In the genomic region with DNA sequence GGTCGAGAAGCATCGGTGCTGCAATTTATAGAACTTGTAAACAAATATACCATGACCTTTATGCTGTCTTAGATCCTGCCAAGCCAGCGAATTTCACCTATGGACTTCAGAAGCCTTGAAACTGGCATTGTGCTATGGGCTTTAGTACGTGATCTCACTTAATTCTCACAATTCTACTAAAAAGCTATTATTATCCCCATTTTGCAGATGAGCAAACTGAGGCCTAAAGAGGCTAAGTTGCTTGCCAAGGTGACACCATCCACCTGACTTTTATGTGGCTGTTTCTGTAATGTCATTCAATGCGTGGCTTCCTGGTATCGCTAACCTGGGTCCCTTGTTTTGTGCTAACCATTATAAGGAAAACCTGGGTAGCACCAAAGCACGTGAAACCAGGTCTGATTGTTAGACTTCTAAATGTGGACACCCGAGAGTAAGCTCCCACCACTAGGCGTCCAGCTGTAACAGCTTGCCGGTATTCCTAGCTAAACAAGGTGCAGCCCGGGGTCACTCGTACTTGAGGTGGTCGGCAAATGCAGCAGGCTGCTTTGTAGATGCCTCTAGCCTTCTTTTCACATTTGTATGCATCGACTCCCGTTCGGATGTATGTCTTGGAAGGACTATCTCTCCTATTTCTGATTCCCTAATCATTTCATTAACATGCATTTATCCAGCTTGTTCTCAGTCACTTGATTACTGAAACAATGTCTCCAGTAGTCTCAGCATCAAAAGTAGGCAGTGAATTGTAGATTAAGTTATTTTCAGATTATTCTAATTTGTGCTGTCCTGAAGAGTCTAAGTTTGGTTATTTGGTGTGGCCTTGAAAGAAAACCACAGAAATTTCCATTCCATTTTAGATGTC, we compare ENCODE assay signal across 8 cellular contexts. TPM values are rescaled to one million over a fixed set of nuclear protein-coding genes. Genes with fewer than 3 reads are reported as not detected.
DNase-seq lines count a peak whose midpoint lies in the region; ATAC-seq, FAIRE-seq and TF ChIP-seq lines count a peak whose summit lies in the region.

No MANE protein-coding gene starts in this region.

- dilution Hi-C loops in keratinocyte (cut with MboI; ENCODE audit: extremely low pct_ligation_motif_present, low sequenced_read_pairs): no loop called here

- DNase-seq in CD4-positive, CD25-positive, alpha-beta regulatory T cell: peak in 1 of 3 donors; percentile 42
- DNase-seq in HuH-7 (ENCODE audit: low spot score): peak; percentile 85
- peak; percentile 37 for DNase-seq in amniotic stem cell (lab: John Stamatoyannopoulos, UW)
- DNase-seq in keratinocyte (ENCODE audit: low read depth, low spot score): no peak
- no peak for DNase-seq in stimulated activated naive B cell treated with anti-CD40 and anti-IgM and Interleukin-4, amounts not matched to agents 10 μg/mL and 1 μg/mL and 100 μg/mL, for 72 hours
- DNase-seq in NCI-H1092 treated with DMSO at 0.1 percent for 48 hours (lab: John Stamatoyannopoulos, UW): no peak
- DNase-seq in NCI-H524 treated with DMSO at 0.1 percent for 48 hours (lab: John Stamatoyannopoulos, UW): no peak

- peak overlapping the region; percentile 92 for H3K4me3 ChIP-seq in CD4-positive, CD25-positive, alpha-beta regulatory T cell (ENCODE audit: low read depth, low read length)
- peak overlapping the region; percentile 75 to 81 (median 80) for H3K4me3 ChIP-seq in keratinocyte (ENCODE audit: control insufficient read depth in 2 of 3, extremely low read depth in 1 of 3, insufficient read depth in 2 of 3, low read depth in 1 of 3, low read length in 3 of 3)

- peak overlapping the region; percentile 92 to 99 (median 95) for H3K4me3 Mint-ChIP-seq in CD4-positive, CD25-positive, alpha-beta regulatory T cell
- peak overlapping the region; percentile 92 to 93 for H3K4me3 Mint-ChIP-seq in stimulated activated naive B cell treated with anti-CD40 and anti-IgM and Interleukin-4, amounts not matched to agents 10 μg/mL and 1 μg/mL and 100 μg/mL, for 72 hours

- no peaks in the 10 kb centered on the region for H3K9me1 ChIP-seq in keratinocyte (ENCODE audit: control insufficient read depth, extremely low read depth, insufficient read depth, low read length)

- peak overlapping the region; percentile 84 for H3K9ac ChIP-seq in keratinocyte (ENCODE audit: control insufficient read depth, extremely low read depth, insufficient read depth, low read length)

- peaks cover 43% of the 10 kb centered on the region for H3K4me1 ChIP-seq in CD4-positive, CD25-positive, alpha-beta regulatory T cell (ENCODE audit: control insufficient read depth, insufficient read depth, low read length, poor library complexity, severe bottlenecking)
- H3K4me1 ChIP-seq in keratinocyte (ENCODE audit: control insufficient read depth, extremely low read depth, insufficient read depth, low read length): peaks cover 20% of the 10 kb centered on the region

- H3K79me2 ChIP-seq in keratinocyte (ENCODE audit: control insufficient read depth, insufficient read depth, low read length): peaks cover 47% of the 10 kb centered on the region

- H3K27me3 Mint-ChIP-seq in CD4-positive, CD25-positive, alpha-beta regulatory T cell: no peaks in the 10 kb centered on the region
- H3K27me3 Mint-ChIP-seq in stimulated activated naive B cell treated with anti-CD40 and anti-IgM and Interleukin-4, amounts not matched to agents 10 μg/mL and 1 μg/mL and 100 μg/mL, for 72 hours: peaks cover 5 to 7% of the 10 kb centered on the region in 2 donors

- no peaks in the 10 kb centered on the region for H3K36me3 ChIP-seq in CD4-positive, CD25-positive, alpha-beta regulatory T cell (ENCODE audit: control insufficient read depth, insufficient read depth, low read length)
- H3K36me3 ChIP-seq in keratinocyte (ENCODE audit: control insufficient read depth in 2 of 2, extremely low read depth in 1 of 2, insufficient read depth in 2 of 2, low read length in 2 of 2): no peaks in the 10 kb centered on the region

- no peaks in the 10 kb centered on the region for H3K36me3 Mint-ChIP-seq in CD4-positive, CD25-positive, alpha-beta regulatory T cell
- peaks cover 3 to 10% of the 10 kb centered on the region in 2 donors for H3K36me3 Mint-ChIP-seq in stimulated activated naive B cell treated with anti-CD40 and anti-IgM and Interleukin-4, amounts not matched to agents 10 μg/mL and 1 μg/mL and 100 μg/mL, for 72 hours

- no peaks in the 10 kb centered on the region for H3K27me3 ChIP-seq in CD4-positive, CD25-positive, alpha-beta regulatory T cell (ENCODE audit: control insufficient read depth, insufficient read depth, low read length)
- no peaks in the 10 kb centered on the region for H3K27me3 ChIP-seq in keratinocyte (ENCODE audit: control insufficient read depth, extremely low read depth, insufficient read depth, low read length)

- peaks cover 10 to 46% (median 25%) of the 10 kb centered on the region in 4 donors for H3K4me1 Mint-ChIP-seq in CD4-positive, CD25-positive, alpha-beta regulatory T cell
- peaks cover 27 to 54% of the 10 kb centered on the region in 2 donors for H3K4me1 Mint-ChIP-seq in stimulated activated naive B cell treated with anti-CD40 and anti-IgM and Interleukin-4, amounts not matched to agents 10 μg/mL and 1 μg/mL and 100 μg/mL, for 72 hours

- no peak for FAIRE-seq in keratinocyte (lab: Jason Lieb, UNC)

- H4K20me1 ChIP-seq in keratinocyte (ENCODE audit: control insufficient read depth, extremely low read depth, insufficient read depth, low read length): peaks cover 2% of the 10 kb centered on the region

- peak in 1 of 3 experiments; percentile 14 for TF ChIP-seq CTCF in keratinocyte (optimal IDR thresholded peaks at IDR 0.05 in 1 of 3, IDR thresholded peaks at IDR 0.05 in 1 of 3, conservative IDR thresholded peaks at IDR 0.05 in 1 of 3; ENCODE audit: extremely low read depth in 1 of 3, insufficient read depth in 2 of 3, low read length in 3 of 3)

- peak overlapping the region; percentile 43 to 78 (median 62) for H3K27ac Mint-ChIP-seq in CD4-positive, CD25-positive, alpha-beta regulatory T cell
- peak overlapping the region; percentile 91 for H3K27ac Mint-ChIP-seq in stimulated activated naive B cell treated with anti-CD40 and anti-IgM and Interleukin-4, amounts not matched to agents 10 μg/mL and 1 μg/mL and 100 μg/mL, for 72 hours

- H3K4me2 ChIP-seq in keratinocyte (ENCODE audit: control insufficient read depth, extremely low read depth, insufficient read depth, low read depth, low read length): peak overlapping the region; percentile 84

- peak overlapping the region; percentile 65 for H3K27ac ChIP-seq in CD4-positive, CD25-positive, alpha-beta regulatory T cell (ENCODE audit: insufficient read depth, low read length, poor library complexity, severe bottlenecking)
- peak overlapping the region; percentile 58 for H3K27ac ChIP-seq in keratinocyte (ENCODE audit: control insufficient read depth, insufficient read depth, low read length)

- H3K9me3 Mint-ChIP-seq in CD4-positive, CD25-positive, alpha-beta regulatory T cell: no peaks in the 10 kb centered on the region
- H3K9me3 Mint-ChIP-seq in stimulated activated naive B cell treated with anti-CD40 and anti-IgM and Interleukin-4, amounts not matched to agents 10 μg/mL and 1 μg/mL and 100 μg/mL, for 72 hours: no peaks in the 10 kb centered on the region

- H2AFZ ChIP-seq in keratinocyte (ENCODE audit: control insufficient read depth, low read length): no peak overlapping the region

- ATAC-seq in CD4-positive, CD25-positive, alpha-beta regulatory T cell (ENCODE audit: low read depth in 2 of 2): no peak
- peak; percentile 13 to 24 for ATAC-seq in stimulated activated naive B cell treated with anti-CD40 and anti-IgM and Interleukin-4, amounts not matched to agents 10 μg/mL and 1 μg/mL and 100 μg/mL, for 72 hours (replicated peaks)
- ATAC-seq in GM21360 (IDR thresholded peaks at IDR 0.05; ENCODE audit: unreplicated experiment): no peak

- no peaks in the 10 kb centered on the region for H3K9me3 ChIP-seq in CD4-positive, CD25-positive, alpha-beta regulatory T cell (ENCODE audit: control insufficient read depth in 2 of 2, low read length in 2 of 2)
- no peaks in the 10 kb centered on the region for H3K9me3 ChIP-seq in keratinocyte (ENCODE audit: control insufficient read depth, low read depth, low read length)

RNA-seq across cellular contexts. Expression of a gene that starts 1.1 kb away (rescaled TPM):
- 46.3 TPM for total RNA-seq in CD4-positive, CD25-positive, alpha-beta regulatory T cell
- 10 to 100 TPM in 2 of 4 donors, 1 to 10 TPM in 2; 6.4 to 12.4 (median 8.6) TPM for polyA plus RNA-seq in CD4-positive, CD25-positive, alpha-beta regulatory T cell
- 4.0 to 10.1 TPM (median 8.6 TPM) in 3 replicates for polyA plus RNA-seq in keratinocyte
- 2.1 TPM for polyA plus RNA-seq in keratinocyte (2011; ENCODE audit: low read depth)
- polyA plus RNA-seq in keratinocyte (2011; cell fraction: cytosol; rRNA removed): 4.6 and 5.3 TPM in 2 replicates
- polyA plus RNA-seq in keratinocyte (2011; cell fraction: nucleus; rRNA removed): 6.0 and 6.8 TPM in 2 replicates
- polyA plus RNA-seq in keratinocyte (2012; ENCODE audit: low replicate concordance): 2.1 and 7.6 TPM in 2 replicates
- polyA minus RNA-seq in keratinocyte: 5.7 to 14.4 TPM (median 10.7 TPM) in 3 replicates
- polyA minus RNA-seq in keratinocyte (2011; cell fraction: cytosol; rRNA and poly(A)+ RNA removed): 5.9 TPM
- polyA minus RNA-seq in keratinocyte (2011; cell fraction: nucleus; rRNA and poly(A)+ RNA removed): 5.3 and 7.8 TPM in 2 replicates

Comparison
In these comparisons a context has a peak if more than half of its experiments do, and no peak if none do; other contexts are left out.
1. ATAC-seq: peak in stimulated activated naive B cell treated with anti-CD40 and anti-IgM and Interleukin-4, amounts not matched to agents 10 μg/mL and 1 μg/mL and 100 μg/mL, for 72 hours (2 of 2); none in CD4-positive, CD25-positive, alpha-beta regulatory T cell (0 of 2) and GM21360 (single experiment).
2. DNase-seq: peak in HuH-7 (single experiment) and amniotic stem cell (single experiment); none in keratinocyte (single experiment), stimulated activated naive B cell treated with anti-CD40 and anti-IgM and Interleukin-4, amounts not matched to agents 10 μg/mL and 1 μg/mL and 100 μg/mL, for 72 hours (single experiment), NCI-H1092 treated with DMSO at 0.1 percent for 48 hours (single experiment) and NCI-H524 treated with DMSO at 0.1 percent for 48 hours (single experiment).